Comparison of ENCODE assay signal across 8 cellular contexts in the genomic region with DNA sequence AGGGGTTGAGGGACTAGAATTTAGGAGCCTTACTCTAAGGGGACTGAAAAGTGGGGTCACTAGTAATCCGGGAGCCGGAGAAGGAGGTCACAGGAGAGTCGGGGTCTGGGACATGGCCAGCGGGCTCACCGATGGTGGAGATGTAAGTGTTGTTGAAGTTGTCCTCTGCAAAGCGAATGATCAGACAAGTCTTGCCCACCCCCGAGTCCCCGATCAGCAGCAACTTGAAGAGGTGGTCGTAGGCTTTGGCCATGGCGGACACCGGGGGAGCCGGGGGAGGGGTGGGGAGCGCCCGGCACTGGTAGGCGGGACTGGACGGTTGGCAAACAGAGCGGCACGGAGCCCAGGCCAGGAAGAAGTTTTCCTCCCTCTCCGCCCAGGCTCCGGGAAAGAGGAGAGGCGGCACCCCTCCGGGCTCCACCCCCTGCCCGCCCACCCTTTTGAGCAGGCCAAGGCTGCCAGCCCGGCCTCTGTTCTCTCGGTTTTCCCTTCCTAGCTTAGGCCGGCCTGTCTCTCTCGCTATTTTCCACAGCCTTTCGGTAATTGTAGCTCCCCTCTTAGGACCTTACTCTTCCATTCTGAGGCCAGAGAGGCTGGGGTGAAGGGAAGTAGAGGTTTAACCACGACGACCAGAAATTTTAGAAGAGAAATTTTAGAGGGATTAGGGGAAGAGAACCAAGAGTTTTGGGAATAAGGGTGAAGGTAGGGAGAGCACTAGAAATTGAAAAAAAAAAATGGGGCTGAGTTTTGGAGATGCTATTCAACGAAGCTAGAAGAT. TPM values are rescaled to one million over a fixed set of nuclear protein-coding genes. Genes with fewer than 3 reads are reported as not detected.
DNase-seq lines count a peak whose midpoint lies in the region; ATAC-seq lines count a peak whose summit lies in the region.

A gene (minus strand): TSS at position 356 of the 778 bp plus-strand sequence. CDS start 103 bp downstream, at position 253.

- H3K27me3 Mint-ChIP-seq in activated T-cell treated with anti-CD3 and anti-CD28 coated beads, Interleukin-2, amount 50 U/mL, for 24 hours: no peaks in the 10 kb centered on the region
- H3K27me3 Mint-ChIP-seq in naive B cell: no peaks in the 10 kb centered on the region

- peaks cover 39% of the 10 kb centered on the region for H3K4me1 Mint-ChIP-seq in activated T-cell treated with anti-CD3 and anti-CD28 coated beads, Interleukin-2, amount 50 U/mL, for 24 hours (ENCODE audit: low read depth)
- peaks cover 33 to 46% (median 39%) of the 10 kb centered on the region in 3 donors for H3K4me1 Mint-ChIP-seq in naive B cell

- H3K9me3 Mint-ChIP-seq in activated T-cell treated with anti-CD3 and anti-CD28 coated beads, Interleukin-2, amount 50 U/mL, for 24 hours: no peaks in the 10 kb centered on the region
- H3K9me3 Mint-ChIP-seq in naive B cell: no peaks in the 10 kb centered on the region

- H3K4me3 Mint-ChIP-seq in activated T-cell treated with anti-CD3 and anti-CD28 coated beads, Interleukin-2, amount 50 U/mL, for 24 hours: peak within 1 kb of the TSS; percentile 81
- peak within 1 kb of the TSS; percentile 81 to 92 (median 87) for H3K4me3 Mint-ChIP-seq in naive B cell

- ATAC-seq in naive B cell (ENCODE audit: low read depth in 2 of 2) (no peak), HG02759 (IDR thresholded peaks at IDR 0.05; ENCODE audit: unreplicated experiment) (no peak)

- peaks cover 7% of the 10 kb centered on the region for H3K36me3 Mint-ChIP-seq in activated T-cell treated with anti-CD3 and anti-CD28 coated beads, Interleukin-2, amount 50 U/mL, for 24 hours (ENCODE audit: low read depth)
- peaks cover 0 to 7% of the 10 kb centered on the region in 2 donors for H3K36me3 Mint-ChIP-seq in naive B cell

- DNase-seq in activated T-cell treated with anti-CD3 and anti-CD28 coated beads, Interleukin-2, amount 50 U/mL, for 24 hours: no peak
- DNase-seq in activated T-cell treated with anti-CD3 and anti-CD28 coated beads, Interleukin-2, amount 50 U/mL, for 1 hour: no peak
- peak; percentile 79 for DNase-seq in NCI-H1694 treated with DMSO at 0.1 percent for 48 hours (lab: John Stamatoyannopoulos, UW)
- DNase-seq in activated T-cell treated with anti-CD3 and anti-CD28 coated beads, Interleukin-2, amount 50 U/mL, for 48 hours: peak; percentile 48 to 55
- DNase-seq in fibroblast of the conjunctiva (ENCODE audit: low read depth): peak; percentile 82
- no peak for DNase-seq in naive B cell
- no peak for DNase-seq in T-helper 9 cell

- H3K27ac Mint-ChIP-seq in activated T-cell treated with anti-CD3 and anti-CD28 coated beads, Interleukin-2, amount 50 U/mL, for 24 hours: peak within 1 kb of the TSS; percentile 93
- H3K27ac Mint-ChIP-seq in naive B cell: peak within 1 kb of the TSS; percentile 82 to 98 (median 94)

RNA-seq across cellular contexts. Expression of the gene that starts here (rescaled TPM):
- 1 to 10 TPM in 3 of 6 donors, under 1 TPM in 1, not detected in 2; 0.88 to 2.6 (median 1.5) TPM for polyA plus RNA-seq in naive B cell (ENCODE audit: low read depth in 6 of 6)

Comparison
In these comparisons a context has a peak if more than half of its experiments do, and no peak if none do; other contexts are left out.
1. DNase-seq: peak in NCI-H1694 treated with DMSO at 0.1 percent for 48 hours (single experiment), activated T-cell treated with anti-CD3 and anti-CD28 coated beads, Interleukin-2, amount 50 U/mL, for 48 hours (2 of 2) and fibroblast of the conjunctiva (single experiment); none in activated T-cell treated with anti-CD3 and anti-CD28 coated beads, Interleukin-2, amount 50 U/mL, for 24 hours (single experiment), activated T-cell treated with anti-CD3 and anti-CD28 coated beads, Interleukin-2, amount 50 U/mL, for 1 hour (single experiment), naive B cell (single experiment) and T-helper 9 cell (single experiment).